28 cellular contexts compared by ENCODE assay signal in the genomic region with DNA sequence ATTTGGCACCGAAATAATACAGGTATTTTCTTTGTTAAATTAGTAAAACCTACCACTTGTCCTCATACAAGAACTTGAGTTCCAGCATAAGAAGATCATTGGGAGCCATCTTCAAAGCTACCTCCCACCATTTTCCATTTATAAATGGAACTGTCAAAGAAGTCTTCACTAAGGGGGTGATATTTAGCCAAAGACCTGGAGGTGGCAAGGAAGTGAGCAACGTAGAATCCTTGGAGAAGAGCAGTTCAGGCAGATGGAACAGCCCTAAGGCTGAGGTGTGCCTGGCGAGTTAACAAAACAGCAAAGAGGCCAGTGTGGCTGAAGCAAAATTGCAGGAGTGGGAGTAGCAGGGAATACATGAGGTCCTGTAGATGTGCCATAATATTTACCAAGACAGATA. TPM values are rescaled to one million over a fixed set of nuclear protein-coding genes. Genes with fewer than 3 reads are reported as not detected.
A peak's percentile ranks its signal among the peaks of the same experiment; 100 is the strongest.
DNase-seq lines count a peak whose midpoint lies in the region; ATAC-seq, FAIRE-seq and TF ChIP-seq lines count a peak whose summit lies in the region.
"Had no signal": no experiment of that assay in that cellular context is flagged by ENCODE, and none has a peak within 500 bp of the region (broad histone marks: within the 10 kb centered on the region; RNA-seq: fewer than 3 reads in every experiment).

No MANE protein-coding gene starts in this region.

- CTCF ChIA-PET in MCF 10A (lab: Yijun Ruan, JAX), result interaction anchor here (0.7 kb wide), 1 partner anchor 458 kb away, joined by 3 read pairs; no protein-coding TSS in a partner anchor

- H3K79me2 ChIP-seq in hepatocyte, result no peaks in the 10 kb centered on the region

- H3K9me2 ChIP-seq in hepatocyte (replicated peaks; ENCODE audit: insufficient read depth), result no peaks in the 10 kb centered on the region

- BruUV-seq in MCF 10A (replicated peaks; lab: Mats Ljungman, UMichigan), result no TSS peak

- H3K36me3 ChIP-seq in hepatocyte (replicated peaks; ENCODE audit: insufficient read depth, low read depth), result no peaks in the 10 kb centered on the region
- H3K36me3 ChIP-seq: BLaER1 treated with 17β-estradiol and CSF1 and Interleukin-3, amounts not matched to agents 10 nM and 100 nM; SJCRH30 had no signal

- peak overlapping the region; percentile 68 for H3K27ac Mint-ChIP-seq in MCF 10A (ENCODE audit: low read depth, unreplicated experiment)
- H3K27ac Mint-ChIP-seq in mesothelial cell of epicardium, result peak overlapping the region; percentile 0
- H3K27ac Mint-ChIP-seq in effector memory CD8-positive, alpha-beta T cell, result no peak overlapping the region
- H3K27ac Mint-ChIP-seq: CD4-positive, alpha-beta memory T cell had no signal

- no peak overlapping the region for H3K4me3 ChIP-seq in hepatocyte
- H3K4me3 ChIP-seq: BLaER1 treated with 17β-estradiol and CSF1 and Interleukin-3, amounts not matched to agents 10 nM and 100 nM; K562; SJCRH30 had no signal

- intact Hi-C loops in MCF 10A (cut with micrococcal nuclease) (no loop called here), Right ventricle myocardium superior (cut with DNase I) (no loop called here)

- 67% methylated on average over 3 of the region's 3 CpGs for WGBS in hepatocyte (ENCODE audit: low lambda C conversion rate, missing lambda C conversion rate)

- peak overlapping the region; percentile 53 for H3K4me2 ChIP-seq in hepatocyte

- ATAC-seq in Right ventricle myocardium superior (ENCODE audit: poor library complexity) (no peak), esophagus mucosa (no peak)
- no peak for ATAC-seq in effector memory CD8-positive, alpha-beta T cell (replicated peaks)
- ATAC-seq: HepG2, K562, Panc1 had no signal

- FAIRE-seq in urothelium cell line (lab: Jason Lieb, UNC) (peak; percentile 32), D721Med (lab: Jason Lieb, UNC) (no peak)
- FAIRE-seq: GM18507, HepG2, K562 had no signal

- H3K4me1 Mint-ChIP-seq in MCF 10A (ENCODE audit: insufficient read depth, unreplicated experiment) (peaks cover 51% of the 10 kb centered on the region), mesothelial cell of epicardium (peaks cover 34% of the 10 kb centered on the region)
- no peaks in the 10 kb centered on the region for H3K4me1 Mint-ChIP-seq in effector memory CD8-positive, alpha-beta T cell (ENCODE audit: low read depth in 2 of 2)

- POLR2A ChIA-PET in MCF 10A (lab: Yijun Ruan, JAX), result interaction anchor here (0.7 to 1.7 kb wide), 3 partner anchors 16 to 89 kb away, joined by 3 to 4 read pairs (median 3); no protein-coding TSS in a partner anchor

- H3K36me3 Mint-ChIP-seq in MCF 10A (ENCODE audit: insufficient read depth, unreplicated experiment), result no peaks in the 10 kb centered on the region
- no peaks in the 10 kb centered on the region for H3K36me3 Mint-ChIP-seq in mesothelial cell of epicardium
- no peaks in the 10 kb centered on the region for H3K36me3 Mint-ChIP-seq in effector memory CD8-positive, alpha-beta T cell (ENCODE audit: insufficient read depth)
- H3K36me3 Mint-ChIP-seq: CD4-positive, alpha-beta memory T cell had no signal

- H3K9me3 ChIP-seq in hepatocyte (ENCODE audit: low read depth), result no peaks in the 10 kb centered on the region
- H3K9me3 ChIP-seq: BLaER1 treated with 17β-estradiol and CSF1 and Interleukin-3, amounts not matched to agents 10 nM and 100 nM; SJCRH30 had no signal

- no peak overlapping the region for H3K4me3 Mint-ChIP-seq in MCF 10A (ENCODE audit: unreplicated experiment)
- no peak overlapping the region for H3K4me3 Mint-ChIP-seq in mesothelial cell of epicardium
- no peak overlapping the region for H3K4me3 Mint-ChIP-seq in effector memory CD8-positive, alpha-beta T cell
- H3K4me3 Mint-ChIP-seq: CD4-positive, alpha-beta memory T cell had no signal

- H3K4me1 ChIP-seq in hepatocyte (ENCODE audit: insufficient read depth), result peaks cover 19% of the 10 kb centered on the region
- H3K4me1 ChIP-seq: SJCRH30 had no signal

- TF ChIP-seq CTCF in MCF 10A (IDR thresholded peaks at IDR 0.05; ENCODE audit: unreplicated experiment) (no peak), hepatocyte (IDR thresholded peaks at IDR 0.05; ENCODE audit: poor library complexity) (no peak), mesothelial cell of epicardium (IDR thresholded peaks at IDR 0.05; ENCODE audit: unreplicated experiment) (no peak), D721Med (IDR thresholded peaks at IDR 0.05; ENCODE audit: insufficient read depth, missing control alignments) (no peak)

- H4K20me1 ChIP-seq in hepatocyte (ENCODE audit: insufficient read depth, poor library complexity, severe bottlenecking), result no peaks in the 10 kb centered on the region
- H4K20me1 ChIP-seq: BLaER1 treated with 17β-estradiol and CSF1 and Interleukin-3, amounts not matched to agents 10 nM and 100 nM had no signal

- H3K27me3 Mint-ChIP-seq in MCF 10A (ENCODE audit: insufficient read depth, unreplicated experiment) (no peaks in the 10 kb centered on the region), mesothelial cell of epicardium (ENCODE audit: low read depth) (no peaks in the 10 kb centered on the region)
- peaks cover 0 to 8% of the 10 kb centered on the region in 2 donors for H3K27me3 Mint-ChIP-seq in effector memory CD8-positive, alpha-beta T cell

- DNase-seq in MCF 10A (ENCODE audit: unreplicated experiment) (no peak), hepatocyte (ENCODE audit: low spot score) (no peak), mesothelial cell of epicardium (ENCODE audit: low spot score in 2 of 2, unreplicated experiment in 2 of 2) (no peak), urothelium cell line (ENCODE audit: low spot score) (no peak), Right ventricle myocardium superior (no peak), D721Med (ENCODE audit: insufficient read length, low spot score) (no peak)
- no peak for DNase-seq in effector memory CD8-positive, alpha-beta T cell
- DNase-seq: CD4-positive, alpha-beta memory T cell; DMS53; GDM1; H7; MM.1S; NCI-H1092; NCI-H146; NCI-H2029; NCI-H2227 treated with DMSO at 0.1 percent for 48 hours; NCI-H510A treated with DMSO at 0.1 percent for 48 hours; NCI-H82; SJCRH30 had no signal

- no peak overlapping the region for H3K27ac ChIP-seq in hepatocyte
- H3K27ac ChIP-seq: BLaER1 treated with 17β-estradiol and CSF1 and Interleukin-3, amounts not matched to agents 10 nM and 100 nM; HL-60; SJCRH30 had no signal

- no peak overlapping the region for H2AFZ ChIP-seq in hepatocyte

- H3K9me3 Mint-ChIP-seq in MCF 10A (ENCODE audit: unreplicated experiment) (no peaks in the 10 kb centered on the region), mesothelial cell of epicardium (no peaks in the 10 kb centered on the region)
- peaks cover 0 to 6% of the 10 kb centered on the region in 2 donors for H3K9me3 Mint-ChIP-seq in effector memory CD8-positive, alpha-beta T cell

- no peaks in the 10 kb centered on the region for H3K27me3 ChIP-seq in hepatocyte
- H3K27me3 ChIP-seq: BLaER1 treated with 17β-estradiol and CSF1 and Interleukin-3, amounts not matched to agents 10 nM and 100 nM; SJCRH30 had no signal

RNA-seq across cellular contexts. Expression of a gene that starts 1.8 kb away (rescaled TPM):
- total RNA-seq in MCF 10A (2022) (0.42 TPM in 1 of 2 replicates, not detected in the other), hepatocyte (40.6 and 46.9 TPM in 2 replicates), mesothelial cell of epicardium (0.18 to 0.33 TPM (median 0.29 TPM) in 3 replicates), Right ventricle myocardium superior (not detected), esophagus mucosa (not detected)
- polyA plus RNA-seq in hepatocyte, result 2.7 and 3.5 TPM in 2 replicates
- total RNA-seq: CD4-positive, alpha-beta memory T cell; HepG2; HT-29; LHCN-M2; SJCRH30 had no signal
- polyA plus RNA-seq: CD4-positive, alpha-beta memory T cell; HepG2 had no signal

Comparison
In these comparisons a context has a peak if more than half of its experiments do, and no peak if none do; other contexts are left out.
1. H3K27ac Mint-ChIP-seq: peak in MCF 10A (single experiment) and mesothelial cell of epicardium (single experiment); none in effector memory CD8-positive, alpha-beta T cell (0 of 2).
2. RNA of a gene that starts 1.8 kb away (total RNA-seq): 40.6 to 46.9 TPM in hepatocyte; 0.42 TPM in MCF 10A, 0.18 to 0.33 TPM in mesothelial cell of epicardium, not detected in esophagus mucosa (single experiment) and not detected in Right ventricle myocardium superior (single experiment); every median in the first group is over 10 times any median in the second.